In genomic region chr2:208363485-208363884, GRCh38 we compare ENCODE assay signal across 8 cellular contexts. TPM values are rescaled to one million over a fixed set of nuclear protein-coding genes. Genes with fewer than 3 reads are reported as not detected.
DNase-seq lines count a peak whose midpoint lies in the region; ATAC-seq and TF ChIP-seq lines count a peak whose summit lies in the region.

No MANE protein-coding gene starts in this region.

- peak; percentile 40 for ATAC-seq in GM21367 (IDR thresholded peaks at IDR 0.05; ENCODE audit: unreplicated experiment)
- ATAC-seq in HG03469 (IDR thresholded peaks at IDR 0.05; ENCODE audit: unreplicated experiment), result peak; percentile 68
- ATAC-seq in upper lobe of left lung (ENCODE audit: low FRiP score in 2 of 2), result no peak

- TF ChIP-seq CTCF in cardiac fibroblast (IDR thresholded peaks at IDR 0.05; ENCODE audit: low read depth, low read length) (no peak), upper lobe of left lung (IDR thresholded peaks at IDR 0.05) (no peak)

- peaks cover 0 to 5% (median 2%) of the 10 kb centered on the region in 4 donors for H3K9me3 ChIP-seq in upper lobe of left lung

- H3K4me1 ChIP-seq in upper lobe of left lung, result no peaks in the 10 kb centered on the region

- DNase-seq in CMK (ENCODE audit: low read depth) (peak; percentile 21), cardiac fibroblast (ENCODE audit: low read depth in 2 of 2) (peak; percentile 61 to 74), NCI-H2081 treated with DMSO at 0.1 percent for 48 hours (lab: John Stamatoyannopoulos, UW) (no peak), upper lobe of left lung (no peak), HEK293T (ENCODE audit: extremely low spot score) (no peak)
- no peak for DNase-seq in stimulated activated CD4-positive, alpha-beta T cell treated with anti-CD3 and anti-CD28 coated beads, Interleukin-4, amount 100 ng/mL, for 1 hour

- 64 to 70% methylated on average over 2 of the region's 2 CpGs for WGBS in upper lobe of left lung, 2 donors

- POLR2A ChIA-PET in HEK293T (lab: Yijun Ruan, JAX), result no interaction called here

- CTCF ChIA-PET in HEK293T (lab: Yijun Ruan, JAX), result no interaction called here

- no peaks in the 10 kb centered on the region for H3K27me3 ChIP-seq in upper lobe of left lung

- TF ChIP-seq POLR2A in upper lobe of left lung (IDR thresholded peaks at IDR 0.05), result no peak

- peaks cover 0 to 3% (median 0%) of the 10 kb centered on the region in 4 donors for H3K36me3 ChIP-seq in upper lobe of left lung

- H3K4me3 ChIP-seq in cardiac fibroblast (replicated peaks in 1 of 2; ENCODE audit: low read depth in 2 of 2, low read length in 2 of 2) (no peak overlapping the region), upper lobe of left lung (no peak overlapping the region)

- H3K27ac ChIP-seq in upper lobe of left lung, result no peak overlapping the region

- no peak for TF ChIP-seq EP300 in upper lobe of left lung (IDR thresholded peaks at IDR 0.05)

TF ChIP-seq in HEK293T, 16 proteins besides CTCF, POLR2A, EP300 and RAD21:
- no peak for TF ChIP-seq ELF4 (IDR thresholded peaks at IDR 0.05)
- TF ChIP-seq CTBP1 (IDR thresholded peaks at IDR 0.05; ENCODE audit: borderline replicate concordance), result no peak
- no peak for TF ChIP-seq FOXA1 (IDR thresholded peaks at IDR 0.05)
- TF ChIP-seq ZNF384 (IDR thresholded peaks at IDR 0.05), result no peak
- TF ChIP-seq HDGF (IDR thresholded peaks at IDR 0.05; ENCODE audit: borderline replicate concordance), result no peak

RNA-seq across cellular contexts. Expression of gene PTH2R, which starts 43.1 kb away (rescaled TPM):
- total RNA-seq in upper lobe of left lung, result 1 to 10 TPM in 1 of 6 donors, under 1 TPM in 3, not detected in 2; 0.30 to 2.1 (median 0.40) TPM

Comparison
In these comparisons a context has a peak if more than half of its experiments do, and no peak if none do; other contexts are left out.
1. DNase-seq: peak in CMK (single experiment) and cardiac fibroblast (2 of 2); none in NCI-H2081 treated with DMSO at 0.1 percent for 48 hours (single experiment), stimulated activated CD4-positive, alpha-beta T cell treated with anti-CD3 and anti-CD28 coated beads, Interleukin-4, amount 100 ng/mL, for 1 hour (single experiment), upper lobe of left lung (0 of 2) and HEK293T (single experiment).
2. ATAC-seq: peak in GM21367 (single experiment) and HG03469 (single experiment); none in upper lobe of left lung (0 of 2).